12 cellular contexts compared by ENCODE assay signal in genomic region chr6:6002005-6002808, GRCh38. TPM values are rescaled to one million over a fixed set of nuclear protein-coding genes. Genes with fewer than 3 reads are reported as not detected.
DNase-seq lines count a peak whose midpoint lies in the region; ATAC-seq and TF ChIP-seq lines count a peak whose summit lies in the region.
"Had no signal": no experiment of that assay in that cellular context is flagged by ENCODE, and none has a peak within 500 bp of the region (broad histone marks: within the 10 kb centered on the region; RNA-seq: fewer than 3 reads in every experiment).

No MANE protein-coding gene starts in this region.

- ATAC-seq in HG02588 (IDR thresholded peaks at IDR 0.05; ENCODE audit: unreplicated experiment) (no peak), GM19467 (IDR thresholded peaks at IDR 0.05; ENCODE audit: unreplicated experiment) (no peak)

- no peak overlapping the region for H3K9ac ChIP-seq in endodermal cell (ENCODE audit: extremely low read depth, low read length, poor library complexity, severe bottlenecking)

- H3K9me3 ChIP-seq in endodermal cell (ENCODE audit: control insufficient read depth, low read length) (peaks cover 5% of the 10 kb centered on the region), osteoblast (ENCODE audit: low read depth, low read length) (no peaks in the 10 kb centered on the region)

- H3K27me3 ChIP-seq in endodermal cell (ENCODE audit: control insufficient read depth, insufficient read depth, low read length, poor library complexity, severe bottlenecking), result peaks cover 100% of the 10 kb centered on the region
- peaks cover 51% of the 10 kb centered on the region for H3K27me3 ChIP-seq in osteoblast (ENCODE audit: insufficient read depth, low read length)

- TF ChIP-seq CTCF in endodermal cell (conservative IDR thresholded peaks at IDR 0.05), result no peak
- TF ChIP-seq CTCF in osteoblast (IDR thresholded peaks at IDR 0.05; ENCODE audit: extremely low read depth, low read depth, low read length), result no peak

- POLR2A ChIA-PET in activated CD4-positive, alpha-beta memory T cell treated with anti-CD3 and anti-CD28 coated beads, Interleukin-2, amount 10 ng/mL, durations not matched to agents 7 days and 5 days (lab: Charles Lee), result no interaction called here

- peaks cover 75% of the 10 kb centered on the region for H3K4me1 Mint-ChIP-seq in activated CD4-positive, alpha-beta memory T cell treated with anti-CD3 and anti-CD28 coated beads, Interleukin-2, amount 10 ng/mL, durations not matched to agents 7 days and 5 days
- H3K4me1 Mint-ChIP-seq in endodermal cell, result peaks cover 47% of the 10 kb centered on the region

- H3K4me3 ChIP-seq in endodermal cell (ENCODE audit: low read length) (peak overlapping the region; percentile 72), osteoblast (ENCODE audit: insufficient read depth, low read length) (no peak overlapping the region)

- H3K4me2 ChIP-seq in osteoblast (ENCODE audit: insufficient read depth, low read length), result peak overlapping the region; percentile 94

- peak overlapping the region; percentile 73 for H3K4me3 Mint-ChIP-seq in activated CD4-positive, alpha-beta memory T cell treated with anti-CD3 and anti-CD28 coated beads, Interleukin-2, amount 10 ng/mL, durations not matched to agents 7 days and 5 days
- peak overlapping the region; percentile 59 for H3K4me3 Mint-ChIP-seq in endodermal cell

- no peak overlapping the region for H2AFZ ChIP-seq in osteoblast (ENCODE audit: low read length)

- H3K4me1 ChIP-seq in endodermal cell (ENCODE audit: control insufficient read depth, insufficient read depth, low read length) (peaks cover 13% of the 10 kb centered on the region), osteoblast (ENCODE audit: insufficient read depth, low read length) (peaks cover 6% of the 10 kb centered on the region)

- CTCF ChIA-PET in activated CD4-positive, alpha-beta memory T cell treated with anti-CD3 and anti-CD28 coated beads, Interleukin-2, amount 10 ng/mL, durations not matched to agents 7 days and 5 days (lab: Charles Lee), result no interaction called here

- H3K27ac ChIP-seq in endodermal cell (ENCODE audit: low read depth, low read length) (no peak overlapping the region), osteoblast (ENCODE audit: low read depth, low read length) (no peak overlapping the region)

- in situ Hi-C loops in G401 (cut with HindIII; ENCODE audit: low sequenced_read_pairs), result no loop called here

- DNase-seq in G401 (ENCODE audit: low spot score) (peak; percentile 76), endodermal cell (peak; percentile 78), osteoblast (ENCODE audit: insufficient read length, low spot score, missing footprints) (peak; percentile 59), medulla oblongata (ENCODE audit: extremely low spot score) (no peak), DMS153 (lab: John Stamatoyannopoulos, UW) (no peak)
- DNase-seq in activated CD4-positive, alpha-beta memory T cell treated with anti-CD3 and anti-CD28 coated beads, Interleukin-2, amount 10 ng/mL, durations not matched to agents 7 days and 5 days, result no peak
- DNase-seq: activated CD4-positive, alpha-beta T cell treated with anti-CD3 and anti-CD28 coated beads, Interleukin-2, amount 50 U/mL, for 48 hours; DND-41; NCI-H2107 had no signal

- peaks cover 19% of the 10 kb centered on the region for H3K79me2 ChIP-seq in osteoblast (ENCODE audit: insufficient read depth, low read length)

- H3K36me3 ChIP-seq in endodermal cell (ENCODE audit: control insufficient read depth, insufficient read depth, low read length) (no peaks in the 10 kb centered on the region), osteoblast (ENCODE audit: insufficient read depth, low read length) (no peaks in the 10 kb centered on the region)

- peaks cover 5% of the 10 kb centered on the region for H3K9me3 Mint-ChIP-seq in activated CD4-positive, alpha-beta memory T cell treated with anti-CD3 and anti-CD28 coated beads, Interleukin-2, amount 10 ng/mL, durations not matched to agents 7 days and 5 days
- H3K9me3 Mint-ChIP-seq in endodermal cell, result peaks cover 5% of the 10 kb centered on the region

- no peaks in the 10 kb centered on the region for H4K20me1 ChIP-seq in osteoblast (ENCODE audit: insufficient read depth, low read length)

- H3K27ac Mint-ChIP-seq in activated CD4-positive, alpha-beta memory T cell treated with anti-CD3 and anti-CD28 coated beads, Interleukin-2, amount 10 ng/mL, durations not matched to agents 7 days and 5 days, result peak overlapping the region; percentile 42
- H3K27ac Mint-ChIP-seq in endodermal cell, result no peak overlapping the region

- H3K27me3 Mint-ChIP-seq in activated CD4-positive, alpha-beta memory T cell treated with anti-CD3 and anti-CD28 coated beads, Interleukin-2, amount 10 ng/mL, durations not matched to agents 7 days and 5 days, result peaks cover 91% of the 10 kb centered on the region
- peaks cover 100% of the 10 kb centered on the region for H3K27me3 Mint-ChIP-seq in endodermal cell (ENCODE audit: insufficient read depth)

- H3K36me3 Mint-ChIP-seq in activated CD4-positive, alpha-beta memory T cell treated with anti-CD3 and anti-CD28 coated beads, Interleukin-2, amount 10 ng/mL, durations not matched to agents 7 days and 5 days (ENCODE audit: low read depth), result peaks cover 49% of the 10 kb centered on the region
- H3K36me3 Mint-ChIP-seq in endodermal cell (ENCODE audit: low read depth), result no peaks in the 10 kb centered on the region

- WGBS in endodermal cell (ENCODE audit: insufficient coverage in 1 of 2, insufficient read length in 1 of 2), 2 experiments, result 0 to 5% methylated on average over 27 to 56 of the region's 56 CpGs

RNA-seq across cellular contexts. Expression of gene NRN1, which starts 4.5 kb away (rescaled TPM):
- not detected in 2 replicates for total RNA-seq in G401 (2014; rRNA removed; shearing (Covaris generic))
- 1 to 10 TPM; 3.2 to 4.1 TPM for total RNA-seq in activated CD4-positive, alpha-beta memory T cell treated with anti-CD3 and anti-CD28 coated beads, Interleukin-2, amount 10 ng/mL, durations not matched to agents 7 days and 5 days
- total RNA-seq in endodermal cell, result under 1 TPM; 0.44 to 0.57 TPM
- 3.9 TPM for polyA plus RNA-seq in endodermal cell (2013, experiment 1 of 2)
- 2.8 TPM for polyA plus RNA-seq in endodermal cell (2013, experiment 2 of 2)
- 29.5 and 56.1 TPM in 2 replicates for total RNA-seq in osteoblast
- total RNA-seq: HT-29 had no signal

Comparison
In these comparisons a context has a peak if more than half of its experiments do, and no peak if none do; other contexts are left out.
1. DNase-seq: peak in G401 (single experiment), endodermal cell (single experiment) and osteoblast (single experiment); none in activated CD4-positive, alpha-beta memory T cell treated with anti-CD3 and anti-CD28 coated beads, Interleukin-2, amount 10 ng/mL, durations not matched to agents 7 days and 5 days (single experiment), medulla oblongata (single experiment) and DMS153 (single experiment).